Comparison of ENCODE assay signal across 24 cellular contexts in genomic region chr6:144781836-144782235, GRCh38.
"Had no signal": no experiment of that assay in that cellular context is flagged by ENCODE, and none has a peak within 500 bp of the region (broad histone marks: within the 10 kb centered on the region; RNA-seq: fewer than 3 reads in every experiment).

No MANE protein-coding gene starts in this region.

- H3K27ac Mint-ChIP-seq: activated CD4-positive, alpha-beta T cell treated with anti-CD3 and anti-CD28 coated beads, Interleukin-2, amount 10 ng/mL, durations not matched to agents 24 days and 14 days; activated CD8-positive, alpha-beta T cell treated with anti-CD3 and anti-CD28 coated beads, Interleukin-2, amount 10 ng/mL, durations not matched to agents 7 days and 5 days; activated naive CD4-positive, alpha-beta T cell treated with anti-CD3 and anti-CD28 coated beads, Interleukin-2, amount 50 U/mL, for 24 hours; activated T-cell treated with anti-CD3 and anti-CD28 coated beads, Interleukin-2, amount 50 U/mL, for 24 hours; activated T-helper 2 cell treated with anti-CD3 and anti-CD28 coated beads, Interferon-gamma antibody, Interleukin-2, Interleukin-4, amounts not matched to agents 10 μg/mL and 5 μg/mL and 100 μg/mL, durations not matched to agents 14 hours and 24 hours and 36 hours; T-helper 1 cell treated with Interleukin-12 subunit alpha and Interleukin-12 subunit beta and Interleukin-4 antibody, amounts not matched to agents 30 μg/mL and 1 μg/mL, for 36 hours; T-helper 2 cell treated with Interferon-gamma antibody and Interleukin-4, amounts not matched to agents 5 μg/mL and 100 μg/mL, for 36 hours had no signal

- DNase-seq: activated CD4-positive, alpha-beta T cell treated with anti-CD3 and anti-CD28 coated beads, Interleukin-2, amount 10 ng/mL, durations not matched to agents 24 days and 14 days; activated CD4-positive, alpha-beta T cell treated with anti-CD3 and anti-CD28 coated beads, Interleukin-2, amount 50 U/mL, for 4 hours; activated CD8-positive, alpha-beta T cell treated with anti-CD3 and anti-CD28 coated beads, Interleukin-2, amount 10 ng/mL, durations not matched to agents 7 days and 5 days; activated gamma-delta T cell; activated naive CD4-positive, alpha-beta T cell treated with Interleukin-2 at 50 U/mL for 16 hours; activated naive CD8-positive, alpha-beta T cell treated with anti-CD3 and anti-CD28 coated beads, Interleukin-2, amount 10 ng/mL, durations not matched to agents 7 days and 5 days; activated T-cell treated with anti-CD3 and anti-CD28 coated beads, Interleukin-2, amount 50 U/mL, for 24 hours; body of pancreas; NCI-H1105; NCI-H1417 treated with DMSO at 0.1 percent for 48 hours; NCI-H187 treated with DMSO at 0.1 percent for 48 hours; NCI-H2081; NCI-H345; NCI-H524 treated with DMSO at 0.1 percent for 48 hours; PC-3; Peyer's patch; RPMI8226; SHP77 treated with DMSO at 0.1 percent for 48 hours; SK-N-SH had no signal

- FAIRE-seq: TTC549 had no signal

- H3K4me3 Mint-ChIP-seq: activated CD4-positive, alpha-beta T cell treated with anti-CD3 and anti-CD28 coated beads, Interleukin-2, amount 10 ng/mL, durations not matched to agents 24 days and 14 days; activated CD8-positive, alpha-beta T cell treated with anti-CD3 and anti-CD28 coated beads, Interleukin-2, amount 10 ng/mL, durations not matched to agents 7 days and 5 days; activated naive CD4-positive, alpha-beta T cell treated with anti-CD3 and anti-CD28 coated beads, Interleukin-2, amount 50 U/mL, for 24 hours; activated naive CD8-positive, alpha-beta T cell treated with anti-CD3 and anti-CD28 coated beads, Interleukin-2, amount 10 ng/mL, durations not matched to agents 7 days and 5 days; activated T-cell treated with anti-CD3 and anti-CD28 coated beads, Interleukin-2, amount 50 U/mL, for 24 hours; T-helper 1 cell treated with Interleukin-12 subunit alpha and Interleukin-12 subunit beta and Interleukin-4 antibody, amounts not matched to agents 30 μg/mL and 1 μg/mL, for 36 hours; T-helper 2 cell treated with Interferon-gamma antibody and Interleukin-4, amounts not matched to agents 5 μg/mL and 100 μg/mL, for 36 hours had no signal

- H3K9me3 Mint-ChIP-seq: activated CD4-positive, alpha-beta T cell treated with anti-CD3 and anti-CD28 coated beads, Interleukin-2, amount 10 ng/mL, durations not matched to agents 24 days and 14 days; activated naive CD4-positive, alpha-beta T cell treated with anti-CD3 and anti-CD28 coated beads, Interleukin-2, amount 50 U/mL, for 24 hours; activated naive CD8-positive, alpha-beta T cell treated with anti-CD3 and anti-CD28 coated beads, Interleukin-2, amount 10 ng/mL, durations not matched to agents 7 days and 5 days; activated T-cell treated with anti-CD3 and anti-CD28 coated beads, Interleukin-2, amount 50 U/mL, for 24 hours; activated T-helper 2 cell treated with anti-CD3 and anti-CD28 coated beads, Interferon-gamma antibody, Interleukin-2, Interleukin-4, amounts not matched to agents 10 μg/mL and 5 μg/mL and 100 μg/mL, durations not matched to agents 14 hours and 24 hours and 36 hours; T-helper 1 cell treated with Interleukin-12 subunit alpha and Interleukin-12 subunit beta and Interleukin-4 antibody, amounts not matched to agents 30 μg/mL and 1 μg/mL, for 36 hours; T-helper 2 cell treated with Interferon-gamma antibody and Interleukin-4, amounts not matched to agents 5 μg/mL and 100 μg/mL, for 36 hours had no signal

- ATAC-seq: activated CD8-positive, alpha-beta T cell treated with anti-CD3 and anti-CD28 coated beads, Interleukin-2, amount 10 ng/mL, durations not matched to agents 7 days and 5 days; body of pancreas; PC-3 had no signal

- H3K27me3 Mint-ChIP-seq: activated CD4-positive, alpha-beta T cell treated with anti-CD3 and anti-CD28 coated beads, Interleukin-2, amount 10 ng/mL, durations not matched to agents 24 days and 14 days; activated naive CD4-positive, alpha-beta T cell treated with anti-CD3 and anti-CD28 coated beads, Interleukin-2, amount 50 U/mL, for 24 hours; activated naive CD8-positive, alpha-beta T cell treated with anti-CD3 and anti-CD28 coated beads, Interleukin-2, amount 10 ng/mL, durations not matched to agents 7 days and 5 days; activated T-cell treated with anti-CD3 and anti-CD28 coated beads, Interleukin-2, amount 50 U/mL, for 24 hours had no signal
